ENCODE assay signal across 23 cellular contexts in genomic region chr5:160479220-160479619, GRCh38. TPM values are rescaled to one million over a fixed set of nuclear protein-coding genes. Genes with fewer than 3 reads are reported as not detected.
DNase-seq lines count a peak whose midpoint lies in the region; ATAC-seq and TF ChIP-seq lines count a peak whose summit lies in the region.
"Had no signal": no experiment of that assay in that cellular context is flagged by ENCODE, and none has a peak within 500 bp of the region (broad histone marks: within the 10 kb centered on the region; RNA-seq: fewer than 3 reads in every experiment).

No MANE protein-coding gene starts in this region.

- H3K27ac Mint-ChIP-seq in CD4-positive, CD25-positive, alpha-beta regulatory T cell: peak overlapping the region; percentile 99 to 100 (median 99)
- peak overlapping the region; percentile 48 to 93 (median 80) for H3K27ac Mint-ChIP-seq in CD8-positive, alpha-beta memory T cell
- H3K27ac Mint-ChIP-seq in effector memory CD8-positive, alpha-beta T cell: peak overlapping the region; percentile 21 to 99
- H3K27ac Mint-ChIP-seq: activated naive CD8-positive, alpha-beta T cell treated with anti-CD3 and anti-CD28 coated beads, Interleukin-2, amount 10 ng/mL, durations not matched to agents 7 days and 5 days had no signal

- ATAC-seq in CD4-positive, CD25-positive, alpha-beta regulatory T cell (ENCODE audit: low read depth in 2 of 2): no peak
- ATAC-seq in SK-N-SH treated with all-trans-retinoic acid at 6 μM for 48 hours (peak; percentile 11; the same call in 1 of the 3 replicates), HG03439 (IDR thresholded peaks at IDR 0.05; ENCODE audit: unreplicated experiment) (no peak)
- ATAC-seq in effector memory CD8-positive, alpha-beta T cell (replicated peaks): no peak
- ATAC-seq: stimulated activated naive CD8-positive, alpha-beta T cell treated with anti-CD3 and anti-CD28 coated beads, Interleukin-15, amount 100 ng/mL, for 72 hours had no signal

- H3K36me3 ChIP-seq in CD4-positive, CD25-positive, alpha-beta regulatory T cell (ENCODE audit: control insufficient read depth, insufficient read depth, low read length): peaks cover 5% of the 10 kb centered on the region
- H3K36me3 ChIP-seq in CD8-positive, alpha-beta memory T cell (ENCODE audit: insufficient read depth, low read length): no peaks in the 10 kb centered on the region
- H3K36me3 ChIP-seq: colonic mucosa had no signal

- no peak for DNase-seq in CD4-positive, CD25-positive, alpha-beta regulatory T cell
- no peak for DNase-seq in CD8-positive, alpha-beta memory T cell
- no peak for DNase-seq in effector memory CD8-positive, alpha-beta T cell
- DNase-seq in cardiac septum (ENCODE audit: low spot score) (no peak), posterior cingulate gyrus (no peak)
- DNase-seq: activated CD4-positive, alpha-beta T cell treated with anti-CD3 and anti-CD28 coated beads, Interleukin-2, amount 50 U/mL, for 4 hours; activated naive CD8-positive, alpha-beta T cell treated with anti-CD3 and anti-CD28 coated beads, Interleukin-2, amount 10 ng/mL, durations not matched to agents 7 days and 5 days; activated T-cell treated with anti-CD3 and anti-CD28 coated beads, Interleukin-2, amount 50 U/mL, for 1 hour; colonic mucosa; COR-L47; head of caudate nucleus; NCI-H1105 treated with DMSO at 0.1 percent for 48 hours; NCI-H2107; NCI-H524; nephron progenitor cell; stimulated activated CD4-positive, alpha-beta T cell treated with anti-CD3 and anti-CD28 coated beads, Interleukin-2, amount 100 ng/mL, for 24 hours; stimulated activated naive CD8-positive, alpha-beta T cell treated with anti-CD3 and anti-CD28 coated beads, Interleukin-15, amount 100 ng/mL, for 72 hours; trophoblast cell had no signal

- CTCF ChIA-PET in CD8-positive, alpha-beta memory T cell (lab: Charles Lee): interaction anchor here (1.5 kb wide), 1 partner anchor 11 kb away, joined by 5 read pairs; no protein-coding TSS in a partner anchor

- H3K9me3 Mint-ChIP-seq in CD4-positive, CD25-positive, alpha-beta regulatory T cell: no peaks in the 10 kb centered on the region
- no peaks in the 10 kb centered on the region for H3K9me3 Mint-ChIP-seq in CD8-positive, alpha-beta memory T cell
- H3K9me3 Mint-ChIP-seq in effector memory CD8-positive, alpha-beta T cell: no peaks in the 10 kb centered on the region
- H3K9me3 Mint-ChIP-seq: activated naive CD8-positive, alpha-beta T cell treated with anti-CD3 and anti-CD28 coated beads, Interleukin-2, amount 10 ng/mL, durations not matched to agents 7 days and 5 days; nephron progenitor cell; stimulated activated naive CD8-positive, alpha-beta T cell treated with anti-CD3 and anti-CD28 coated beads, Interleukin-15, amount 100 ng/mL, for 72 hours had no signal

- peaks cover 37% of the 10 kb centered on the region for H3K36me3 Mint-ChIP-seq in CD4-positive, CD25-positive, alpha-beta regulatory T cell
- H3K36me3 Mint-ChIP-seq in CD8-positive, alpha-beta memory T cell: peaks cover 4 to 17% (median 17%) of the 10 kb centered on the region in 3 donors
- H3K36me3 Mint-ChIP-seq in effector memory CD8-positive, alpha-beta T cell (ENCODE audit: insufficient read depth): peaks cover 3% of the 10 kb centered on the region
- H3K36me3 Mint-ChIP-seq: brain had no signal

- intact Hi-C loops in cardiac septum (cut with DNase I): no loop called here
- intact Hi-C loops in posterior cingulate gyrus (cut with DNase I): no loop called here

- no peaks in the 10 kb centered on the region for H3K27me3 Mint-ChIP-seq in CD4-positive, CD25-positive, alpha-beta regulatory T cell
- H3K27me3 Mint-ChIP-seq in CD8-positive, alpha-beta memory T cell: no peaks in the 10 kb centered on the region
- no peaks in the 10 kb centered on the region for H3K27me3 Mint-ChIP-seq in effector memory CD8-positive, alpha-beta T cell
- H3K27me3 Mint-ChIP-seq: activated naive CD8-positive, alpha-beta T cell treated with anti-CD3 and anti-CD28 coated beads, Interleukin-2, amount 10 ng/mL, durations not matched to agents 7 days and 5 days; brain; progenitor cell of endocrine pancreas; stimulated activated naive CD8-positive, alpha-beta T cell treated with anti-CD3 and anti-CD28 coated beads, Interleukin-15, amount 100 ng/mL, for 72 hours had no signal

- POLR2A ChIA-PET in CD8-positive, alpha-beta memory T cell (lab: Charles Lee): no interaction called here

- no peaks in the 10 kb centered on the region for H3K9me3 ChIP-seq in CD4-positive, CD25-positive, alpha-beta regulatory T cell (ENCODE audit: control insufficient read depth in 2 of 2, low read length in 2 of 2)
- no peaks in the 10 kb centered on the region for H3K9me3 ChIP-seq in CD8-positive, alpha-beta memory T cell (ENCODE audit: low read length)
- H3K9me3 ChIP-seq: colonic mucosa had no signal

- no peaks in the 10 kb centered on the region for H3K27me3 ChIP-seq in CD4-positive, CD25-positive, alpha-beta regulatory T cell (ENCODE audit: control insufficient read depth, insufficient read depth, low read length)
- no peaks in the 10 kb centered on the region for H3K27me3 ChIP-seq in CD8-positive, alpha-beta memory T cell (ENCODE audit: insufficient read depth, low read length, poor library complexity, severe bottlenecking)
- H3K27me3 ChIP-seq: colonic mucosa had no signal

- H3K4me1 ChIP-seq in CD4-positive, CD25-positive, alpha-beta regulatory T cell (ENCODE audit: control insufficient read depth, insufficient read depth, low read length, poor library complexity, severe bottlenecking): peaks cover 98% of the 10 kb centered on the region
- H3K4me1 ChIP-seq in CD8-positive, alpha-beta memory T cell (ENCODE audit: insufficient read depth, low read length): peaks cover 16% of the 10 kb centered on the region
- H3K4me1 ChIP-seq: colonic mucosa had no signal

- H3K27ac ChIP-seq in CD4-positive, CD25-positive, alpha-beta regulatory T cell (ENCODE audit: insufficient read depth, low read length, poor library complexity, severe bottlenecking): peak overlapping the region; percentile 95
- no peak overlapping the region for H3K27ac ChIP-seq in CD8-positive, alpha-beta memory T cell (ENCODE audit: low read depth, low read length)
- H3K27ac ChIP-seq: colonic mucosa, VCaP had no signal

- H3K4me3 ChIP-seq in CD4-positive, CD25-positive, alpha-beta regulatory T cell (ENCODE audit: low read depth, low read length): peak overlapping the region; percentile 99
- no peak overlapping the region for H3K4me3 ChIP-seq in CD8-positive, alpha-beta memory T cell (ENCODE audit: low read length)
- H3K4me3 ChIP-seq: colonic mucosa had no signal

- H3K4me3 Mint-ChIP-seq in CD4-positive, CD25-positive, alpha-beta regulatory T cell: peak overlapping the region; percentile 86 to 100 (median 91)
- H3K4me3 Mint-ChIP-seq in CD8-positive, alpha-beta memory T cell: peak overlapping the region in 5 of 7 donors; percentile 15 to 41 (median 23)
- H3K4me3 Mint-ChIP-seq in effector memory CD8-positive, alpha-beta T cell: peak overlapping the region in 1 of 2 donors; percentile 13
- H3K4me3 Mint-ChIP-seq: activated naive CD8-positive, alpha-beta T cell treated with anti-CD3 and anti-CD28 coated beads, Interleukin-2, amount 10 ng/mL, durations not matched to agents 7 days and 5 days; nephron progenitor cell had no signal

- H3K4me1 Mint-ChIP-seq in CD4-positive, CD25-positive, alpha-beta regulatory T cell: peaks cover 44 to 94% (median 65%) of the 10 kb centered on the region in 4 donors
- H3K4me1 Mint-ChIP-seq in CD8-positive, alpha-beta memory T cell: peaks cover 52 to 85% (median 81%) of the 10 kb centered on the region in 3 donors
- peaks cover 28 to 50% of the 10 kb centered on the region in 2 donors for H3K4me1 Mint-ChIP-seq in effector memory CD8-positive, alpha-beta T cell (ENCODE audit: low read depth in 2 of 2)

TF ChIP-seq in SK-N-SH treated with all-trans-retinoic acid at 6 μM for 48 hours, 23 proteins besides CTCF, POLR2A, EP300 and RAD21 (continues in another document):
- no peak for TF ChIP-seq TOX (CRISPR knock-in tag; IDR thresholded peaks at IDR 0.05; ENCODE audit: borderline replicate concordance)
- no peak for TF ChIP-seq ISL1 (CRISPR knock-in tag; IDR thresholded peaks at IDR 0.05)
- no peak for TF ChIP-seq ZNF8 (CRISPR knock-in tag; IDR thresholded peaks at IDR 0.05)
- TF ChIP-seq ARNTL (CRISPR knock-in tag; IDR thresholded peaks at IDR 0.05; ENCODE audit: borderline replicate concordance, low read depth): no peak
- no peak for TF ChIP-seq ZC3H10 (CRISPR knock-in tag; IDR thresholded peaks at IDR 0.05)
- TF ChIP-seq ZFP3 (CRISPR knock-in tag; IDR thresholded peaks at IDR 0.05): no peak
- no peak for TF ChIP-seq BACH2 (CRISPR knock-in tag; IDR thresholded peaks at IDR 0.05; ENCODE audit: borderline replicate concordance)
- TF ChIP-seq CSRNP3 (CRISPR knock-in tag; IDR thresholded peaks at IDR 0.05): no peak

RNA-seq across cellular contexts. Expression of gene PTTG1, which starts 57.6 kb away (rescaled TPM):
- total RNA-seq in CD4-positive, CD25-positive, alpha-beta regulatory T cell: 44.5 TPM
- 100 to 1,000 TPM in 3 of 4 donors, 10 to 100 TPM in 1; 87.8 to 148 (median 108) TPM for polyA plus RNA-seq in CD4-positive, CD25-positive, alpha-beta regulatory T cell
- total RNA-seq in CD8-positive, alpha-beta memory T cell: 10 to 100 TPM; 79.8 to 82.2 TPM
- 40.2 TPM for polyA plus RNA-seq in CD8-positive, alpha-beta memory T cell
- total RNA-seq in cardiac septum: 1.0 TPM

Comparison
In these comparisons a context has a peak if more than half of its experiments do, and no peak if none do; other contexts are left out.
1. RNA of gene PTTG1, which starts 57.6 kb away (total RNA-seq): 79.8 to 82.2 TPM in CD8-positive, alpha-beta memory T cell and 44.5 TPM in CD4-positive, CD25-positive, alpha-beta regulatory T cell (single experiment); 1.0 TPM in cardiac septum (single experiment); every median in the first group is over 10 times any median in the second.
2. Peak in every context shown above with its lines, with median percentiles within 50 percentile points of each other: H3K27ac Mint-ChIP-seq.